9 cellular contexts compared by ENCODE assay signal in genomic region chr17:19383681-19384470, GRCh38. TPM values are rescaled to one million over a fixed set of nuclear protein-coding genes. Genes with fewer than 3 reads are reported as not detected.
DNase-seq lines count a peak whose midpoint lies in the region; ATAC-seq and TF ChIP-seq lines count a peak whose summit lies in the region.
"Had no signal": no experiment of that assay in that cellular context is flagged by ENCODE, and none has a peak within 500 bp of the region (broad histone marks: within the 10 kb centered on the region; RNA-seq: fewer than 3 reads in every experiment).

No MANE protein-coding gene starts in this region.

- H3K9ac ChIP-seq in IMR-90 (ENCODE audit: low read depth, low read length) = peak overlapping the region; percentile 25; the same call in 1 of the 2 replicates
- H3K9ac ChIP-seq in mesenchymal stem cell (ENCODE audit: low read length) = peak overlapping the region; percentile 47

- CTCF ChIA-PET in IMR-90 (lab: Yijun Ruan, JAX) = no interaction called here

- H3K4me3 ChIP-seq in IMR-90 (ENCODE audit: insufficient read depth, low read depth, low read length) = no peak overlapping the region
- peak overlapping the region; percentile 67 for H3K4me3 ChIP-seq in coronary artery
- peak overlapping the region in 1 of 2 experiments; percentile 37 for H3K4me3 ChIP-seq in mesenchymal stem cell (ENCODE audit: insufficient read depth in 1 of 2, low read depth in 1 of 2, low read length in 2 of 2)
- no peak overlapping the region for H3K4me3 ChIP-seq in suprapubic skin

- no peak for ATAC-seq in IMR-90 (ENCODE audit: low read depth)
- ATAC-seq in GM21723 (IDR thresholded peaks at IDR 0.05; ENCODE audit: unreplicated experiment) = no peak
- ATAC-seq in GM18861 (IDR thresholded peaks at IDR 0.05; ENCODE audit: unreplicated experiment) = no peak

- peak overlapping the region in 1 of 2 experiments; percentile 26; a peak in 1 of 4 replicates for H4K8ac ChIP-seq in IMR-90 (ENCODE audit: low read depth in 2 of 2, low read length in 2 of 2)
- no peak overlapping the region for H4K8ac ChIP-seq in mesenchymal stem cell (ENCODE audit: low read length)

- H3K79me1 ChIP-seq in IMR-90 (ENCODE audit: low read depth in 1 of 2, low read length in 2 of 2) (peaks cover 30 to 67% of the 10 kb centered on the region in 2 experiments), mesenchymal stem cell (replicated peaks; ENCODE audit: low read length, poor library complexity, severe bottlenecking) (peaks cover 36% of the 10 kb centered on the region)

- no peak overlapping the region for H3K56ac ChIP-seq in IMR-90 (ENCODE audit: extremely low read depth, insufficient read depth, low read length)

- H2AK9ac ChIP-seq in IMR-90 (replicated peaks; ENCODE audit: low read depth, low read length, poor library complexity) = peak overlapping the region; percentile 68

- H3K4ac ChIP-seq in IMR-90 (ENCODE audit: low read depth, low read length) (peak overlapping the region; percentile 81), mesenchymal stem cell (ENCODE audit: low read depth in 1 of 2, low read length in 2 of 2) (peak overlapping the region; percentile 37 to 52)

- H3K27ac Mint-ChIP-seq in endothelial cell (ENCODE audit: unreplicated experiment) = no peak overlapping the region

- H2AK5ac ChIP-seq in IMR-90 (ENCODE audit: low read depth, low read length) = peak overlapping the region; percentile 80
- no peak overlapping the region for H2AK5ac ChIP-seq in mesenchymal stem cell (ENCODE audit: low read length, severe bottlenecking)

- H3K9me1 ChIP-seq in IMR-90 (ENCODE audit: insufficient read depth, low read length) = peaks cover 51% of the 10 kb centered on the region

- peaks cover 15% of the 10 kb centered on the region for H3K36me3 Mint-ChIP-seq in endothelial cell (ENCODE audit: low read depth, unreplicated experiment)

- H3K4me3 Mint-ChIP-seq in endothelial cell (ENCODE audit: unreplicated experiment) = no peak overlapping the region

- peak overlapping the region; percentile 74; the same call in 1 of the 2 replicates for H4K5ac ChIP-seq in IMR-90 (ENCODE audit: low read depth, low read length)

- peak overlapping the region; percentile 27 to 49 for H2BK12ac ChIP-seq in mesenchymal stem cell (ENCODE audit: low read length in 2 of 2)

- H3K14ac ChIP-seq in IMR-90 (replicated peaks; ENCODE audit: low read depth, low read length) = peak overlapping the region; percentile 41; the same call in 1 of the 2 replicates
- peak overlapping the region in 1 of 2 experiments; percentile 46 for H3K14ac ChIP-seq in mesenchymal stem cell (ENCODE audit: low read length in 2 of 2)

- TF ChIP-seq RAD21 in IMR-90 (IDR thresholded peaks at IDR 0.05; ENCODE audit: low read length) = no peak

- H2BK15ac ChIP-seq in IMR-90 (ENCODE audit: low read depth, low read length) (no peak overlapping the region; the same call in 2 of the 3 replicates), mesenchymal stem cell (ENCODE audit: low read depth, poor library complexity, severe bottlenecking) (peak overlapping the region; percentile 17)

- H2AFZ ChIP-seq in IMR-90 (replicated peaks; ENCODE audit: low read length, poor library complexity) (peak overlapping the region; percentile 26), mesenchymal stem cell (ENCODE audit: low read depth, low read length) (no peak overlapping the region)

- POLR2A ChIA-PET in IMR-90 (lab: Charles Lee; ENCODE audit: unreplicated experiment) = interaction anchor here (0.5 to 0.8 kb wide), 3 partner anchors 28 to 98 kb away, joined by 3 to 14 read pairs (median 4); no protein-coding TSS in a partner anchor

- H3K18ac ChIP-seq in IMR-90 (ENCODE audit: low read depth, low read length) = peak overlapping the region; percentile 21
- H3K18ac ChIP-seq in mesenchymal stem cell (ENCODE audit: low read depth in 1 of 2, low read length in 2 of 2) = peak overlapping the region in 1 of 2 experiments; percentile 63

- H2BK120ac ChIP-seq in IMR-90 (ENCODE audit: low read depth, low read length) (peak overlapping the region; percentile 20; the same call in 1 of the 2 replicates), mesenchymal stem cell (ENCODE audit: low read depth, low read length) (no peak overlapping the region)

- H4K91ac ChIP-seq in IMR-90 (ENCODE audit: insufficient read depth, low read depth, low read length) = peak overlapping the region; percentile 44
- H4K91ac ChIP-seq in mesenchymal stem cell (ENCODE audit: low read length) = peak overlapping the region; percentile 66

- no peaks in the 10 kb centered on the region for H3K9me3 Mint-ChIP-seq in endothelial cell (ENCODE audit: unreplicated experiment)

- H2BK5ac ChIP-seq in IMR-90 (ENCODE audit: low read depth, low read length, poor library complexity, severe bottlenecking) (peak overlapping the region; percentile 66), mesenchymal stem cell (ENCODE audit: low read depth, low read length, poor library complexity, severe bottlenecking) (no peak overlapping the region)

- H3K9me3 ChIP-seq in IMR-90 (ENCODE audit: control insufficient read depth, insufficient read depth, low read length) (no peaks in the 10 kb centered on the region), mesenchymal stem cell (ENCODE audit: control insufficient read depth, low read length) (no peaks in the 10 kb centered on the region), suprapubic skin (no peaks in the 10 kb centered on the region)

- H3K23ac ChIP-seq in IMR-90 (ENCODE audit: low read depth, low read length) (peak overlapping the region; percentile 29), mesenchymal stem cell (ENCODE audit: low read length in 2 of 2) (peak overlapping the region in 1 of 2 experiments; percentile 42)

- H2BK20ac ChIP-seq in IMR-90 (ENCODE audit: low read depth, low read length) = no peak overlapping the region

- 35% methylated on average over 2 of the region's 6 CpGs; no CpG with 5 or more reads in 1 of the 2 experiments for WGBS in IMR-90 (ENCODE audit: extremely low coverage in 2 of 2, insufficient read length in 1 of 2), 2 experiments
- 97% methylated on average over 6 of the region's 6 CpGs for WGBS in mesenchymal stem cell
- 88% methylated on average over 2 of the region's 6 CpGs for WGBS in suprapubic skin

- intact Hi-C loops in IMR-90 (cut with micrococcal nuclease) = loop anchor here (1.0 to 5.0 kb wide), 2 partner anchors 63 to 503 kb away; no protein-coding TSS in a partner anchor

- H3K27me3 ChIP-seq in IMR-90 (ENCODE audit: control insufficient read depth, insufficient read depth, low read length) = no peaks in the 10 kb centered on the region
- H3K27me3 ChIP-seq in mesenchymal stem cell (ENCODE audit: control insufficient read depth in 1 of 2, insufficient read depth in 1 of 2, low read length in 2 of 2) = no peaks in the 10 kb centered on the region
- no peaks in the 10 kb centered on the region for H3K27me3 ChIP-seq in suprapubic skin

- H3K36me3 ChIP-seq in IMR-90 (ENCODE audit: control insufficient read depth, insufficient read depth, low read length) (peaks cover 60% of the 10 kb centered on the region), mesenchymal stem cell (ENCODE audit: control insufficient read depth in 1 of 2, insufficient read depth in 2 of 2, low read depth in 1 of 2, low read length in 2 of 2) (peaks cover 63 to 70% of the 10 kb centered on the region in 2 experiments), suprapubic skin (peaks cover 42% of the 10 kb centered on the region)

- H3K27me3 Mint-ChIP-seq in endothelial cell (ENCODE audit: unreplicated experiment) = peaks cover 11% of the 10 kb centered on the region

- no peak for TF ChIP-seq EP300 in suprapubic skin (IDR thresholded peaks at IDR 0.05)

- no peak for TF ChIP-seq POLR2A in IMR-90 (IDR thresholded peaks at IDR 0.05; ENCODE audit: low read depth, low read length)
- TF ChIP-seq POLR2A in suprapubic skin (IDR thresholded peaks at IDR 0.05) = no peak

- in situ Hi-C loops in IMR-90 (cut with MboI; ENCODE audit: low sequenced_read_pairs) = no loop called here

- DNase-seq in IMR-90 = peak; percentile 37
- peak; percentile 75 for DNase-seq in coronary artery (ENCODE audit: low spot score)
- no peak for DNase-seq in mesenchymal stem cell
- DNase-seq in suprapubic skin (ENCODE audit: low spot score in 2 of 2) = peak in 1 of 2 donors; percentile 75
- no peak for DNase-seq in endothelial cell (ENCODE audit: low spot score)
- DNase-seq in activated CD8-positive, alpha-beta memory T cell treated with anti-CD3 and anti-CD28 coated beads, Interleukin-2, amount 50 U/mL, for 48 hours = no peak

- TF ChIP-seq CTCF in IMR-90 (conservative IDR thresholded peaks at IDR 0.05; ENCODE audit: low read depth, low read length) = no peak
- TF ChIP-seq CTCF in coronary artery (IDR thresholded peaks at IDR 0.05) = no peak
- no peak for TF ChIP-seq CTCF in suprapubic skin (IDR thresholded peaks at IDR 0.05)
- no peak for TF ChIP-seq CTCF in endothelial cell (IDR thresholded peaks at IDR 0.05; ENCODE audit: unreplicated experiment)

- H3K4me2 ChIP-seq in IMR-90 (ENCODE audit: low read depth, low read length) = peak overlapping the region; percentile 19; the same call in 1 of the 2 replicates
- H3K4me2 ChIP-seq in mesenchymal stem cell (ENCODE audit: low read length, poor library complexity, severe bottlenecking) = no peak overlapping the region

- H3K4me1 Mint-ChIP-seq in endothelial cell (ENCODE audit: unreplicated experiment) = peaks cover 10% of the 10 kb centered on the region

- peaks cover 35% of the 10 kb centered on the region for H4K20me1 ChIP-seq in IMR-90 (ENCODE audit: insufficient read depth, low read length)

- TSS peak; percentile 93 for BruUV-seq in IMR-90 (replicated peaks; lab: Mats Ljungman, UMichigan)

- H3K27ac ChIP-seq in IMR-90 (ENCODE audit: insufficient read depth, low read length) = peak overlapping the region; percentile 80
- H3K27ac ChIP-seq in coronary artery = peak overlapping the region; percentile 96 to 99
- H3K27ac ChIP-seq in mesenchymal stem cell (ENCODE audit: low read length, poor library complexity, severe bottlenecking) = no peak overlapping the region
- H3K27ac ChIP-seq in suprapubic skin = peak overlapping the region; percentile 93

- H3K4me1 ChIP-seq in IMR-90 (ENCODE audit: control insufficient read depth, insufficient read depth, low read length) (peaks cover 48% of the 10 kb centered on the region), mesenchymal stem cell (ENCODE audit: control insufficient read depth, insufficient read depth, low read depth, low read length) (peaks cover 44% of the 10 kb centered on the region), suprapubic skin (peaks cover 80% of the 10 kb centered on the region)

- dilution Hi-C loops in IMR-90 (cut with HindIII; ENCODE audit: low sequenced_read_pairs, unreplicated experiment) = no loop called here

RNA-seq across cellular contexts. Expression of gene MFAP4, which starts 3.1 kb away (rescaled TPM):
- 5.0 and 7.0 TPM in 2 replicates for total RNA-seq in IMR-90 (2012; rRNA removed)
- polyA plus RNA-seq in IMR-90 (2012; rRNA removed) = 69.5 and 71.6 TPM in 2 replicates
- polyA plus RNA-seq in IMR-90 (2012; cell fraction: cytosol; rRNA removed) = 64.0 and 103 TPM in 2 replicates
- 30.2 and 36.0 TPM in 2 replicates for polyA plus RNA-seq in IMR-90 (2012; cell fraction: nucleus; rRNA removed; ENCODE audit: low replicate concordance)
- polyA plus RNA-seq in mesenchymal stem cell (2013, experiment 1 of 2) = 238 TPM
- polyA plus RNA-seq in mesenchymal stem cell (2013, experiment 2 of 2) = 237 TPM
- total RNA-seq in suprapubic skin = 10 to 100 TPM; 14.9 to 27.8 (median 24.9) TPM
- 0.67 TPM for total RNA-seq in endothelial cell (ENCODE audit: unreplicated experiment)
- total RNA-seq: NCI-H460 had no signal

RNA-seq across cellular contexts. Expression of gene MAPK7, which starts 5.6 kb away (rescaled TPM):
- total RNA-seq in IMR-90 (2012; rRNA removed) = 6.4 and 9.7 TPM in 2 replicates
- 20.7 and 25.4 TPM in 2 replicates for polyA plus RNA-seq in IMR-90 (2012; rRNA removed)
- 31.6 and 31.9 TPM in 2 replicates for polyA plus RNA-seq in IMR-90 (2012; cell fraction: cytosol; rRNA removed)
- polyA plus RNA-seq in IMR-90 (2012; cell fraction: nucleus; rRNA removed; ENCODE audit: low replicate concordance) = 48.2 and 94.1 TPM in 2 replicates
- polyA plus RNA-seq in mesenchymal stem cell (2013, experiment 1 of 2) = 33.6 TPM
- 30.7 TPM for polyA plus RNA-seq in mesenchymal stem cell (2013, experiment 2 of 2)
- total RNA-seq in suprapubic skin = 10 to 100 TPM; 30.9 to 47.1 (median 43.6) TPM
- 48.5 TPM for total RNA-seq in endothelial cell (ENCODE audit: unreplicated experiment)

RNA-seq across cellular contexts. Expression of gene B9D1, which starts 21.4 kb away (rescaled TPM):
- total RNA-seq in IMR-90 (2012; rRNA removed) (23.3 and 42.5 TPM in 2 replicates), suprapubic skin (10 to 100 TPM; 10.7 to 21.7 (median 17.3) TPM), endothelial cell (ENCODE audit: unreplicated experiment) (6.2 TPM)
- polyA plus RNA-seq in IMR-90 (2012; rRNA removed) = 43.8 and 54.9 TPM in 2 replicates
- 53.7 and 71.4 TPM in 2 replicates for polyA plus RNA-seq in IMR-90 (2012; cell fraction: cytosol; rRNA removed)
- 30.7 and 46.9 TPM in 2 replicates for polyA plus RNA-seq in IMR-90 (2012; cell fraction: nucleus; rRNA removed; ENCODE audit: low replicate concordance)
- polyA plus RNA-seq in mesenchymal stem cell (2013, experiment 1 of 2) = 30.2 TPM
- polyA plus RNA-seq in mesenchymal stem cell (2013, experiment 2 of 2) = 30.8 TPM

RNA-seq across cellular contexts. Expression of gene RNF112, which starts 27.2 kb away (rescaled TPM):
- total RNA-seq in IMR-90 (2012; rRNA removed) = 1.7 and 2.5 TPM in 2 replicates
- polyA plus RNA-seq in IMR-90 (2012; rRNA removed) = 5.5 and 5.7 TPM in 2 replicates
- 2.2 and 2.8 TPM in 2 replicates for polyA plus RNA-seq in IMR-90 (2012; cell fraction: cytosol; rRNA removed)
- polyA plus RNA-seq in IMR-90 (2012; cell fraction: nucleus; rRNA removed; ENCODE audit: low replicate concordance) = 32.3 and 51.9 TPM in 2 replicates
- 0.08 TPM for polyA plus RNA-seq in mesenchymal stem cell (2013, experiment 1 of 2)
- polyA plus RNA-seq in mesenchymal stem cell (2013, experiment 2 of 2) = 0.08 TPM
- total RNA-seq in suprapubic skin = 1 to 10 TPM in 3 of 4 donors, under 1 TPM in 1; 0.62 to 3.9 (median 1.5) TPM
- total RNA-seq in endothelial cell (ENCODE audit: unreplicated experiment) = 0.31 TPM

Comparison
In these comparisons a context has a peak if more than half of its experiments do, and no peak if none do; other contexts are left out.
1. DNase-seq: peak in IMR-90 (single experiment) and coronary artery (single experiment); none in mesenchymal stem cell (single experiment), endothelial cell (single experiment) and activated CD8-positive, alpha-beta memory T cell treated with anti-CD3 and anti-CD28 coated beads, Interleukin-2, amount 50 U/mL, for 48 hours (single experiment).